Comparison of ENCODE assay signal across 8 cellular contexts in the genomic region with DNA sequence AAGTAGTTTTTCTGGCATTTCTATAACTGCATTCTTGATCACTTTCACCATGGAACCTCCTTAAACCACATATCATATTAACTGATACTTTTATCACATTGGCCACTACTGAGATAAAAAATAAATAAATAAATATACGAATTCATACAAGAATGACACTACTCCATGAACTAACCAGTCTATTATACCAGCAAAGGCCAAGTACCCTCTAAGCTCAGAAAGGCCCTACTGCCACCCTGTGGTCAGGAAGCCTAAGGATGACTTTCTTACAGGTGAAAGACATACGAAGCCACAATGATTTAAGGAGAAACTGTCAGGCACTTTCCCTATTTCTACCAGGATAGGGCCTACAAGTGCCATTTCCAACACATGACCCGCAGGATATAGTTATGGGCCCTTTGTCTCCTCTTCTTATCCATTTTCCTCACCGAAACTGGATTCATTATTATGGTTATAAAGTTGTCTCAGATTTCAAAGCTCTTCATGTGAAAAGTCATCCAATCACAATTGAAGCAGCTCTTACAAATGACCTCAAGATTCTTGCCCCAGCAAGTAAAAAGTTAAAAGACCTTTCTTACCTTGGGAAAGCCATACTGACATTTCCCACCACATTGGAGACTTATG. TPM values are rescaled to one million over a fixed set of nuclear protein-coding genes. Genes with fewer than 3 reads are reported as not detected.
A peak's percentile ranks its signal among the peaks of the same experiment; 100 is the strongest.
DNase-seq lines count a peak whose midpoint lies in the region; ATAC-seq and TF ChIP-seq lines count a peak whose summit lies in the region.

No MANE protein-coding gene starts in this region.

- no peaks in the 10 kb centered on the region for H3K27me3 Mint-ChIP-seq in glutamatergic neuron (ENCODE audit: unreplicated experiment)
- no peaks in the 10 kb centered on the region for H3K27me3 Mint-ChIP-seq in progenitor cell of endocrine pancreas

- H3K9me3 Mint-ChIP-seq in glutamatergic neuron (ENCODE audit: unreplicated experiment) = no peaks in the 10 kb centered on the region
- H3K9me3 Mint-ChIP-seq in progenitor cell of endocrine pancreas (ENCODE audit: low read depth) = no peaks in the 10 kb centered on the region

- H3K4me3 Mint-ChIP-seq in glutamatergic neuron (ENCODE audit: unreplicated experiment) (no peak overlapping the region), progenitor cell of endocrine pancreas (ENCODE audit: low read depth) (no peak overlapping the region)

- no peaks in the 10 kb centered on the region for H3K4me1 Mint-ChIP-seq in glutamatergic neuron (ENCODE audit: low read depth, unreplicated experiment)
- no peaks in the 10 kb centered on the region for H3K4me1 Mint-ChIP-seq in progenitor cell of endocrine pancreas (ENCODE audit: low read depth)

- TF ChIP-seq RAD21 in Ishikawa (IDR thresholded peaks at IDR 0.05; ENCODE audit: low read depth) = peak; percentile 71

- peak; percentile 63 for DNase-seq in D341Med (ENCODE audit: low spot score)
- DNase-seq in SHP77 (lab: John Stamatoyannopoulos, UW) = peak; percentile 55 to 56
- DNase-seq in activated naive CD4-positive, alpha-beta T cell treated with anti-CD3 and anti-CD28 coated beads, Interleukin-2, amount 50 U/mL, for 16 hours = peak; percentile 69
- DNase-seq in glutamatergic neuron = peak; percentile 61
- DNase-seq in progenitor cell of endocrine pancreas (ENCODE audit: low spot score, unreplicated experiment) = peak; percentile 41

- ATAC-seq in GM19463 (IDR thresholded peaks at IDR 0.05; ENCODE audit: unreplicated experiment) (no peak), GM21786 (IDR thresholded peaks at IDR 0.05; ENCODE audit: unreplicated experiment) (no peak)

- TF ChIP-seq CTCF in glutamatergic neuron (IDR thresholded peaks at IDR 0.05; ENCODE audit: partially characterized antibody, unreplicated experiment) (peak; percentile 40), progenitor cell of endocrine pancreas (IDR thresholded peaks at IDR 0.05; ENCODE audit: unreplicated experiment) (peak; percentile 77)

- no peak for TF ChIP-seq EP300 in Ishikawa (IDR thresholded peaks at IDR 0.05; ENCODE audit: borderline replicate concordance)

- no peaks in the 10 kb centered on the region for H3K36me3 Mint-ChIP-seq in glutamatergic neuron (ENCODE audit: unreplicated experiment)
- peaks cover 10% of the 10 kb centered on the region for H3K36me3 Mint-ChIP-seq in progenitor cell of endocrine pancreas (ENCODE audit: insufficient read depth)

- H3K27ac Mint-ChIP-seq in glutamatergic neuron (ENCODE audit: unreplicated experiment) (no peak overlapping the region), progenitor cell of endocrine pancreas (no peak overlapping the region)

TF ChIP-seq in Ishikawa, 13 proteins besides CTCF, POLR2A, EP300 and RAD21:
- no peak for TF ChIP-seq ZBTB7A (IDR thresholded peaks at IDR 0.05; ENCODE audit: low read depth)
- no peak for TF ChIP-seq EGR1 (IDR thresholded peaks at IDR 0.05)
- TF ChIP-seq, protein P1, sequence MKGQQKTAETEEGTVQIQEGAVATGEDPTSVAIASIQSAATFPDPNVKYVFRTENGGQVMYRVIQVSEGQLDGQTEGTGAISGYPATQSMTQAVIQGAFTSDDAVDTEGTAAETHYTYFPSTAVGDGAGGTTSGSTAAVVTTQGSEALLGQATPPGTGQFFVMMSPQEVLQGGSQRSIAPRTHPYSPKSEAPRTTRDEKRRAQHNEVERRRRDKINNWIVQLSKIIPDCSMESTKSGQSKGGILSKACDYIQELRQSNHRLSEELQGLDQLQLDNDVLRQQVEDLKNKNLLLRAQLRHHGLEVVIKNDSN (IDR thresholded peaks at IDR 0.05) = no peak
- TF ChIP-seq TEAD4 (IDR thresholded peaks at IDR 0.05) = no peak
- TF ChIP-seq YY1 (IDR thresholded peaks at IDR 0.05; ENCODE audit: low read depth) = no peak
- TF ChIP-seq NFIC (IDR thresholded peaks at IDR 0.05) = no peak
- TF ChIP-seq CEBPB (IDR thresholded peaks at IDR 0.05) = no peak
- TF ChIP-seq, protein P2, sequence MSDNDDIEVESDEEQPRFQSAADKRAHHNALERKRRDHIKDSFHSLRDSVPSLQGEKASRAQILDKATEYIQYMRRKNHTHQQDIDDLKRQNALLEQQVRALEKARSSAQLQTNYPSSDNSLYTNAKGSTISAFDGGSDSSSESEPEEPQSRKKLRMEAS (IDR thresholded peaks at IDR 0.05) = no peak
- no peak for TF ChIP-seq CREB1 (IDR thresholded peaks at IDR 0.05; ENCODE audit: low read depth)
- no peak for TF ChIP-seq TAF1 (IDR thresholded peaks at IDR 0.05; ENCODE audit: low read depth)
- no peak for TF ChIP-seq TCF12 (IDR thresholded peaks at IDR 0.05; ENCODE audit: low read depth)
- TF ChIP-seq, protein P3, sequence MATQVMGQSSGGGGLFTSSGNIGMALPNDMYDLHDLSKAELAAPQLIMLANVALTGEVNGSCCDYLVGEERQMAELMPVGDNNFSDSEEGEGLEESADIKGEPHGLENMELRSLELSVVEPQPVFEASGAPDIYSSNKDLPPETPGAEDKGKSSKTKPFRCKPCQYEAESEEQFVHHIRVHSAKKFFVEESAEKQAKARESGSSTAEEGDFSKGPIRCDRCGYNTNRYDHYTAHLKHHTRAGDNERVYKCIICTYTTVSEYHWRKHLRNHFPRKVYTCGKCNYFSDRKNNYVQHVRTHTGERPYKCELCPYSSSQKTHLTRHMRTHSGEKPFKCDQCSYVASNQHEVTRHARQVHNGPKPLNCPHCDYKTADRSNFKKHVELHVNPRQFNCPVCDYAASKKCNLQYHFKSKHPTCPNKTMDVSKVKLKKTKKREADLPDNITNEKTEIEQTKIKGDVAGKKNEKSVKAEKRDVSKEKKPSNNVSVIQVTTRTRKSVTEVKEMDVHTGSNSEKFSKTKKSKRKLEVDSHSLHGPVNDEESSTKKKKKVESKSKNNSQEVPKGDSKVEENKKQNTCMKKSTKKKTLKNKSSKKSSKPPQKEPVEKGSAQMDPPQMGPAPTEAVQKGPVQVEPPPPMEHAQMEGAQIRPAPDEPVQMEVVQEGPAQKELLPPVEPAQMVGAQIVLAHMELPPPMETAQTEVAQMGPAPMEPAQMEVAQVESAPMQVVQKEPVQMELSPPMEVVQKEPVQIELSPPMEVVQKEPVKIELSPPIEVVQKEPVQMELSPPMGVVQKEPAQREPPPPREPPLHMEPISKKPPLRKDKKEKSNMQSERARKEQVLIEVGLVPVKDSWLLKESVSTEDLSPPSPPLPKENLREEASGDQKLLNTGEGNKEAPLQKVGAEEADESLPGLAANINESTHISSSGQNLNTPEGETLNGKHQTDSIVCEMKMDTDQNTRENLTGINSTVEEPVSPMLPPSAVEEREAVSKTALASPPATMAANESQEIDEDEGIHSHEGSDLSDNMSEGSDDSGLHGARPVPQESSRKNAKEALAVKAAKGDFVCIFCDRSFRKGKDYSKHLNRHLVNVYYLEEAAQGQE (IDR thresholded peaks at IDR 0.05; ENCODE audit: low read depth) = no peak
- no peak for TF ChIP-seq FOXM1 (IDR thresholded peaks at IDR 0.05; ENCODE audit: borderline replicate concordance, low read depth)

RNA-seq across cellular contexts. Expression of a gene that starts 23.9 kb away (rescaled TPM):
- total RNA-seq in glutamatergic neuron (ENCODE audit: unreplicated experiment) = 82.8 TPM
- total RNA-seq in progenitor cell of endocrine pancreas = 87.1 and 90.3 TPM in 2 replicates

RNA-seq across cellular contexts. Expression of a gene that starts 27.0 kb away (rescaled TPM):
- 110 TPM for total RNA-seq in glutamatergic neuron (ENCODE audit: unreplicated experiment)
- 130 and 152 TPM in 2 replicates for total RNA-seq in progenitor cell of endocrine pancreas

RNA-seq across cellular contexts. Expression of a gene that starts 32.4 kb away (rescaled TPM):
- total RNA-seq in glutamatergic neuron (ENCODE audit: unreplicated experiment) (0.54 TPM), progenitor cell of endocrine pancreas (0.19 and 0.27 TPM in 2 replicates)

RNA-seq across cellular contexts. Expression of a gene that starts 50.4 kb away (rescaled TPM):
- total RNA-seq in glutamatergic neuron (ENCODE audit: unreplicated experiment) (57.2 TPM), progenitor cell of endocrine pancreas (22.2 and 25.8 TPM in 2 replicates)
